16 cellular contexts compared by ENCODE assay signal in genomic region chr22:50713571-50714056, GRCh38. TPM values are rescaled to one million over a fixed set of nuclear protein-coding genes. Genes with fewer than 3 reads are reported as not detected.
DNase-seq lines count a peak whose midpoint lies in the region; ATAC-seq and TF ChIP-seq lines count a peak whose summit lies in the region.
"Had no signal": no experiment of that assay in that cellular context is flagged by ENCODE, and none has a peak within 500 bp of the region (broad histone marks: within the 10 kb centered on the region; RNA-seq: fewer than 3 reads in every experiment).

No MANE protein-coding gene starts in this region.

- H3K27me3 Mint-ChIP-seq in neural progenitor cell (ENCODE audit: insufficient read depth, low read depth) = peaks cover 7% of the 10 kb centered on the region
- H3K27me3 Mint-ChIP-seq: activated CD8-positive, alpha-beta T cell treated with anti-CD3 and anti-CD28 coated beads for 36 hours; naive thymus-derived CD8-positive, alpha-beta T cell had no signal

- peak; percentile 51 for ATAC-seq in Right ventricle myocardium superior (ENCODE audit: poor library complexity)
- ATAC-seq in heart right ventricle = peak; percentile 19 to 83 (median 56)
- ATAC-seq in HG02610 (IDR thresholded peaks at IDR 0.05; ENCODE audit: unreplicated experiment) = no peak
- ATAC-seq: activated CD8-positive, alpha-beta T cell treated with anti-CD3 and anti-CD28 coated beads for 36 hours; naive thymus-derived CD8-positive, alpha-beta T cell; stimulated activated effector memory CD8-positive, alpha-beta T cell treated with anti-CD3 and anti-CD28 coated beads, Interleukin-12 subunit alpha, Interleukin-12 subunit beta, amount 100 ng/mL, for 72 hours had no signal

- H3F3A ChIP-seq in neural progenitor cell (ENCODE audit: low read depth) = no peaks in the 10 kb centered on the region

- H3K27me3 ChIP-seq in heart right ventricle = no peaks in the 10 kb centered on the region
- H3K27me3 ChIP-seq in neural progenitor cell = peaks cover 13% of the 10 kb centered on the region
- no peaks in the 10 kb centered on the region for H3K27me3 ChIP-seq in tibial nerve
- no peaks in the 10 kb centered on the region for H3K27me3 ChIP-seq in Karpas-422 (ENCODE audit: low read length)

- TF ChIP-seq CTCF in heart right ventricle (IDR thresholded peaks at IDR 0.05) = no peak
- TF ChIP-seq CTCF in neural progenitor cell (IDR thresholded peaks at IDR 0.05) = no peak
- TF ChIP-seq CTCF in tibial nerve (IDR thresholded peaks at IDR 0.05) = no peak

- H3K9ac ChIP-seq in neural progenitor cell (no peak overlapping the region), Karpas-422 (ENCODE audit: low read length) (no peak overlapping the region)

- no peaks in the 10 kb centered on the region for H3K9me3 ChIP-seq in heart right ventricle
- no peaks in the 10 kb centered on the region for H3K9me3 ChIP-seq in neural progenitor cell (ENCODE audit: low read depth)
- H3K9me3 ChIP-seq in tibial nerve = no peaks in the 10 kb centered on the region
- H3K9me3 ChIP-seq in Karpas-422 (ENCODE audit: low read length) = no peaks in the 10 kb centered on the region
- H3K9me3 ChIP-seq: HAP-1 had no signal

- DNase-seq in Right ventricle myocardium superior (peak; percentile 32), cardiac septum (ENCODE audit: low spot score) (no peak), heart right ventricle (no peak), neural progenitor cell (ENCODE audit: low spot score) (no peak), tibial nerve (ENCODE audit: low spot score in 2 of 2) (peak in 1 of 2 donors; percentile 26), Karpas-422 (no peak), activated T-cell treated with anti-CD3 and anti-CD28 coated beads for 4 hours (no peak)
- DNase-seq: activated CD8-positive, alpha-beta T cell treated with anti-CD3 and anti-CD28 coated beads for 36 hours; CD8-positive, alpha-beta memory T cell; NCI-H2029; NCI-H524 treated with DMSO at 0.1 percent for 48 hours had no signal

- peak overlapping the region in 5 of 10 donors; percentile 42 to 74 (median 48) for H3K27ac ChIP-seq in heart right ventricle
- no peak overlapping the region for H3K27ac ChIP-seq in neural progenitor cell
- H3K27ac ChIP-seq in tibial nerve = peak overlapping the region in 3 of 4 donors; percentile 8 to 72 (median 13)
- H3K27ac ChIP-seq in Karpas-422 (ENCODE audit: low read length) = no peak overlapping the region

- H3K4me3 ChIP-seq in heart right ventricle = no peak overlapping the region
- no peak overlapping the region for H3K4me3 ChIP-seq in neural progenitor cell
- no peak overlapping the region for H3K4me3 ChIP-seq in tibial nerve
- no peak overlapping the region for H3K4me3 ChIP-seq in Karpas-422 (ENCODE audit: low read length)
- H3K4me3 ChIP-seq: HAP-1 had no signal

- H4K20me1 ChIP-seq in neural progenitor cell (ENCODE audit: low read depth) (peaks cover 8% of the 10 kb centered on the region), Karpas-422 (ENCODE audit: insufficient read depth, low read depth, low read length) (no peaks in the 10 kb centered on the region)

- H3K9me2 ChIP-seq in Karpas-422 (replicated peaks; ENCODE audit: insufficient read depth, low read length) = no peaks in the 10 kb centered on the region

- H3K4me1 Mint-ChIP-seq in neural progenitor cell = peaks cover 4% of the 10 kb centered on the region

- H3K4me2 ChIP-seq in neural progenitor cell (no peak overlapping the region), Karpas-422 (ENCODE audit: low read depth, low read length, poor library complexity, severe bottlenecking) (no peak overlapping the region)

- H2AFZ ChIP-seq in neural progenitor cell (replicated peaks) = no peak overlapping the region
- no peak overlapping the region for H2AFZ ChIP-seq in Karpas-422 (ENCODE audit: low read length)

- H3K79me2 ChIP-seq in neural progenitor cell (ENCODE audit: low read depth) (no peaks in the 10 kb centered on the region), Karpas-422 (ENCODE audit: low read length) (no peaks in the 10 kb centered on the region)

- no peak for TF ChIP-seq POLR2A in tibial nerve (IDR thresholded peaks at IDR 0.05)

- peak overlapping the region; percentile 57 for H3K27ac Mint-ChIP-seq in neural progenitor cell
- H3K27ac Mint-ChIP-seq: activated CD8-positive, alpha-beta T cell treated with anti-CD3 and anti-CD28 coated beads for 36 hours; CD8-positive, alpha-beta memory T cell; stimulated activated effector memory CD8-positive, alpha-beta T cell treated with anti-CD3 and anti-CD28 coated beads, Interleukin-12 subunit alpha, Interleukin-12 subunit beta, amount 100 ng/mL, for 72 hours had no signal

- TF ChIP-seq EP300 in tibial nerve (IDR thresholded peaks at IDR 0.05) = peak; percentile 70 to 86

- peaks cover 28% of the 10 kb centered on the region for H3K36me3 Mint-ChIP-seq in neural progenitor cell
- H3K36me3 Mint-ChIP-seq: CD8-positive, alpha-beta memory T cell; naive thymus-derived CD8-positive, alpha-beta T cell; stimulated activated effector memory CD8-positive, alpha-beta T cell treated with anti-CD3 and anti-CD28 coated beads, Interleukin-12 subunit alpha, Interleukin-12 subunit beta, amount 100 ng/mL, for 72 hours had no signal

- peaks cover 0 to 76% (median 10%) of the 10 kb centered on the region in 9 donors for H3K36me3 ChIP-seq in heart right ventricle
- no peaks in the 10 kb centered on the region for H3K36me3 ChIP-seq in neural progenitor cell
- peaks cover 0 to 38% (median 0%) of the 10 kb centered on the region in 3 donors for H3K36me3 ChIP-seq in tibial nerve
- H3K36me3 ChIP-seq in Karpas-422 (ENCODE audit: insufficient read depth, low read length) = no peaks in the 10 kb centered on the region
- H3K36me3 ChIP-seq: HAP-1 had no signal

- peak overlapping the region; percentile 38 for H3K4me3 Mint-ChIP-seq in neural progenitor cell
- H3K4me3 Mint-ChIP-seq: activated CD8-positive, alpha-beta T cell treated with anti-CD3 and anti-CD28 coated beads for 36 hours; CD8-positive, alpha-beta memory T cell; naive thymus-derived CD8-positive, alpha-beta T cell; stimulated activated effector memory CD8-positive, alpha-beta T cell treated with anti-CD3 and anti-CD28 coated beads, Interleukin-12 subunit alpha, Interleukin-12 subunit beta, amount 100 ng/mL, for 72 hours had no signal

- no peaks in the 10 kb centered on the region for H3K9me3 Mint-ChIP-seq in neural progenitor cell
- H3K9me3 Mint-ChIP-seq: activated CD8-positive, alpha-beta T cell treated with anti-CD3 and anti-CD28 coated beads for 36 hours; CD8-positive, alpha-beta memory T cell; naive thymus-derived CD8-positive, alpha-beta T cell; stimulated activated effector memory CD8-positive, alpha-beta T cell treated with anti-CD3 and anti-CD28 coated beads, Interleukin-12 subunit alpha, Interleukin-12 subunit beta, amount 100 ng/mL, for 72 hours had no signal

- H3K4me1 ChIP-seq in heart right ventricle (peaks cover 3 to 61% (median 38%) of the 10 kb centered on the region in 9 donors), neural progenitor cell (no peaks in the 10 kb centered on the region), tibial nerve (peaks cover 5 to 57% (median 12%) of the 10 kb centered on the region in 4 donors), Karpas-422 (ENCODE audit: low read length) (no peaks in the 10 kb centered on the region)
- H3K4me1 ChIP-seq: HAP-1 had no signal

- WGBS in heart right ventricle, 2 donors = 55 to 59% methylated on average over 5 of the region's 5 CpGs
- WGBS in tibial nerve, 2 donors = 39 to 64% methylated on average over 5 of the region's 5 CpGs

- intact Hi-C loops in Right ventricle myocardium superior (cut with DNase I) = no loop called here
- intact Hi-C loops in cardiac septum (cut with DNase I) = no loop called here
- intact Hi-C loops in heart right ventricle (cut with DNase I) = loop anchor here in 2 of 10 donors (5.0 kb wide), 2 partner anchors 76 to 86 kb away; partner anchors contain the start of gene ARSA (in 1 of the 2)

RNA-seq across cellular contexts. Expression of gene ACR, which starts 24.4 kb away (rescaled TPM):
- total RNA-seq in Right ventricle myocardium superior (0.43 TPM), cardiac septum (0.40 TPM), heart right ventricle (1 to 10 TPM in 1 of 10 donors, under 1 TPM in 8, not detected in 1; 0.28 to 1.1 (median 0.50) TPM), neural progenitor cell (ENCODE audit: low replicate concordance) (not detected in 2 replicates), tibial nerve (1 to 10 TPM in 2 of 4 donors, not detected in 2; 2.2 to 4.8 TPM)
- under 1 TPM; 0.13 to 0.66 TPM for polyA plus RNA-seq in heart right ventricle
- total RNA-seq in Karpas-422 (2014; rRNA removed; shearing (Covaris generic); ENCODE audit: low replicate concordance) = not detected in 2 replicates
- total RNA-seq: activated CD8-positive, alpha-beta T cell treated with anti-CD3 and anti-CD28 coated beads for 36 hours; CD8-positive, alpha-beta memory T cell; naive thymus-derived CD8-positive, alpha-beta T cell; urinary bladder had no signal
- polyA plus RNA-seq: CD8-positive, alpha-beta memory T cell; naive thymus-derived CD8-positive, alpha-beta T cell had no signal

RNA-seq across cellular contexts. Expression of gene SHANK3, which starts 41.0 kb away (rescaled TPM):
- total RNA-seq in Right ventricle myocardium superior (19.3 TPM), cardiac septum (25.9 TPM), heart right ventricle (10 to 100 TPM; 19.9 to 36.9 (median 24.7) TPM), neural progenitor cell (ENCODE audit: low replicate concordance) (0.65 and 3.6 TPM in 2 replicates), tibial nerve (10 to 100 TPM; 10.3 to 29.4 (median 20.5) TPM)
- polyA plus RNA-seq in heart right ventricle = 10 to 100 TPM; 14.3 to 59.8 TPM
- total RNA-seq in Karpas-422 (2014; rRNA removed; shearing (Covaris generic); ENCODE audit: low replicate concordance) = 0.04 TPM in 1 of 2 replicates, not detected in the other
- polyA plus RNA-seq: CD8-positive, alpha-beta memory T cell; naive thymus-derived CD8-positive, alpha-beta T cell had no signal

Comparison
In these comparisons a context has a peak if more than half of its experiments do, and no peak if none do; other contexts are left out.
1. H3K27ac ChIP-seq: peak in tibial nerve (3 of 4); none in neural progenitor cell (single experiment) and Karpas-422 (single experiment).